19 cellular contexts compared by ENCODE assay signal in genomic region chr3:186125118-186125517, GRCh38. TPM values are rescaled to one million over a fixed set of nuclear protein-coding genes. Genes with fewer than 3 reads are reported as not detected.
A peak's percentile ranks its signal among the peaks of the same experiment; 100 is the strongest.
DNase-seq lines count a peak whose midpoint lies in the region; ATAC-seq lines count a peak whose summit lies in the region.
"Had no signal": no experiment of that assay in that cellular context is flagged by ENCODE, and none has a peak within 500 bp of the region (broad histone marks: within the 10 kb centered on the region; RNA-seq: fewer than 3 reads in every experiment).

No MANE protein-coding gene starts in this region.

- H3K14ac ChIP-seq in mesenchymal stem cell (ENCODE audit: low read length in 2 of 2) (peak overlapping the region in 1 of 2 experiments; percentile 4), neuronal stem cell (ENCODE audit: low read length) (no peak overlapping the region)

- H2BK15ac ChIP-seq in mesenchymal stem cell (ENCODE audit: low read depth, poor library complexity, severe bottlenecking) (no peak overlapping the region), neuronal stem cell (ENCODE audit: low read length) (no peak overlapping the region)

- H3K23ac ChIP-seq in mesenchymal stem cell (ENCODE audit: low read length in 2 of 2), result no peak overlapping the region
- no peak overlapping the region for H3K23ac ChIP-seq in neuronal stem cell (ENCODE audit: low read depth, low read length, poor library complexity)

- H3K27ac ChIP-seq in mesenchymal stem cell (ENCODE audit: low read length, poor library complexity, severe bottlenecking) (peak overlapping the region; percentile 64), neuronal stem cell (replicated peaks; ENCODE audit: low read length) (no peak overlapping the region)
- H3K27ac ChIP-seq: GM23248, KMS-11 had no signal

- H3K9me3 ChIP-seq in mesenchymal stem cell (ENCODE audit: control insufficient read depth, low read length) (no peaks in the 10 kb centered on the region), neuronal stem cell (replicated peaks in 1 of 2; ENCODE audit: control insufficient read depth in 2 of 2, insufficient read depth in 1 of 2, low read depth in 1 of 2, low read length in 2 of 2) (no peaks in the 10 kb centered on the region)
- H3K9me3 ChIP-seq: BE2C had no signal

- H2AFZ ChIP-seq in mesenchymal stem cell (ENCODE audit: low read depth, low read length), result no peak overlapping the region
- no peak overlapping the region for H2AFZ ChIP-seq in neuronal stem cell (ENCODE audit: low read length)
- H2AFZ ChIP-seq: GM23248 had no signal

- no peak overlapping the region for H4K8ac ChIP-seq in mesenchymal stem cell (ENCODE audit: low read length)
- no peak overlapping the region for H4K8ac ChIP-seq in neuronal stem cell (ENCODE audit: low read depth, low read length)

- no peak overlapping the region for H3K4me2 ChIP-seq in mesenchymal stem cell (ENCODE audit: low read length, poor library complexity, severe bottlenecking)
- H3K4me2 ChIP-seq in neuronal stem cell (ENCODE audit: insufficient read depth, low read length, poor library complexity, severe bottlenecking), result no peak overlapping the region
- H3K4me2 ChIP-seq: KMS-11 had no signal

- peaks cover 18% of the 10 kb centered on the region for H3K4me1 ChIP-seq in mesenchymal stem cell (ENCODE audit: control insufficient read depth, insufficient read depth, low read depth, low read length)
- peaks cover 0 to 21% of the 10 kb centered on the region in 2 donors for H3K4me1 ChIP-seq in neuronal stem cell (ENCODE audit: control insufficient read depth in 2 of 2, insufficient read depth in 1 of 2, low read depth in 1 of 2, low read length in 2 of 2)
- H3K4me1 ChIP-seq: BE2C had no signal

- H3K4me3 ChIP-seq in mesenchymal stem cell (ENCODE audit: insufficient read depth in 1 of 2, low read depth in 1 of 2, low read length in 2 of 2) (no peak overlapping the region), neuronal stem cell (ENCODE audit: low read length in 2 of 2) (peak overlapping the region in 1 of 2 donors; percentile 25)
- H3K4me3 ChIP-seq: GM23248 had no signal

- 67% methylated on average over 2 of the region's 2 CpGs for WGBS in mesenchymal stem cell
- whole genome bisulfite sequencing in neuronal stem cell (ENCODE audit: extremely low coverage in 2 of 2, insufficient read length in 2 of 2, insufficient replicate concordance in 1 of 2), 2 donors, result no CpG with 5 or more reads among the region's 2 CpGs

- no peak overlapping the region for H2BK5ac ChIP-seq in mesenchymal stem cell (ENCODE audit: low read depth, low read length, poor library complexity, severe bottlenecking)
- no peak overlapping the region for H2BK5ac ChIP-seq in neuronal stem cell (ENCODE audit: low read length)

- H2BK120ac ChIP-seq in mesenchymal stem cell (ENCODE audit: low read depth, low read length) (no peak overlapping the region), neuronal stem cell (ENCODE audit: low read depth, low read length) (no peak overlapping the region)

- peak; percentile 31 for ATAC-seq in stimulated activated naive CD8-positive, alpha-beta T cell treated with anti-CD3 and anti-CD28 coated beads, Interleukin-15, amount 100 ng/mL, for 72 hours
- no peak for ATAC-seq in stimulated activated naive CD8-positive, alpha-beta T cell treated with anti-CD3 and anti-CD28 coated beads, Interleukin-15, Interleukin-2, amounts not matched to agents 100 U/mL and 50 U/mL, for 24 hours
- no peak for ATAC-seq in esophagus mucosa
- ATAC-seq: HCT116 had no signal

- H3K4me3 Mint-ChIP-seq in stimulated activated naive CD8-positive, alpha-beta T cell treated with anti-CD3 and anti-CD28 coated beads, Interleukin-15, amount 100 ng/mL, for 72 hours, result no peak overlapping the region
- H3K4me3 Mint-ChIP-seq: CD4-positive, alpha-beta T cell had no signal

- H3K18ac ChIP-seq in mesenchymal stem cell (ENCODE audit: low read depth in 1 of 2, low read length in 2 of 2), result no peak overlapping the region
- no peak overlapping the region for H3K18ac ChIP-seq in neuronal stem cell (ENCODE audit: low read length)

- H3K27me3 Mint-ChIP-seq in stimulated activated naive CD8-positive, alpha-beta T cell treated with anti-CD3 and anti-CD28 coated beads, Interleukin-15, amount 100 ng/mL, for 72 hours, result peaks cover 31% of the 10 kb centered on the region

- H3K36me3 ChIP-seq in mesenchymal stem cell (ENCODE audit: control insufficient read depth in 1 of 2, insufficient read depth in 2 of 2, low read depth in 1 of 2, low read length in 2 of 2) (no peaks in the 10 kb centered on the region), neuronal stem cell (replicated peaks in 1 of 2; ENCODE audit: control insufficient read depth in 2 of 2, insufficient read depth in 2 of 2, low read length in 2 of 2) (no peaks in the 10 kb centered on the region)
- H3K36me3 ChIP-seq: BE2C had no signal

- peaks cover under 1 to 14% of the 10 kb centered on the region in 2 experiments for H3K27me3 ChIP-seq in mesenchymal stem cell (ENCODE audit: control insufficient read depth in 1 of 2, insufficient read depth in 1 of 2, low read length in 2 of 2)
- H3K27me3 ChIP-seq in neuronal stem cell (ENCODE audit: control insufficient read depth in 3 of 3, insufficient read depth in 3 of 3, low read depth in 1 of 3, low read length in 3 of 3), result peaks cover 0 to 6% (median 0%) of the 10 kb centered on the region in 3 experiments
- H3K27me3 ChIP-seq: BE2C had no signal

- H3K79me1 ChIP-seq in mesenchymal stem cell (replicated peaks; ENCODE audit: low read length, poor library complexity, severe bottlenecking) (no peaks in the 10 kb centered on the region), neuronal stem cell (ENCODE audit: low read depth, low read length) (no peaks in the 10 kb centered on the region)

- H3K4me1 Mint-ChIP-seq in stimulated activated naive CD8-positive, alpha-beta T cell treated with anti-CD3 and anti-CD28 coated beads, Interleukin-15, amount 100 ng/mL, for 72 hours, result no peaks in the 10 kb centered on the region

- no peaks in the 10 kb centered on the region for H3K9me3 Mint-ChIP-seq in stimulated activated naive CD8-positive, alpha-beta T cell treated with anti-CD3 and anti-CD28 coated beads, Interleukin-15, amount 100 ng/mL, for 72 hours
- H3K9me3 Mint-ChIP-seq: CD4-positive, alpha-beta T cell had no signal

- H3K4ac ChIP-seq in mesenchymal stem cell (ENCODE audit: low read depth in 1 of 2, low read length in 2 of 2) (no peak overlapping the region), neuronal stem cell (ENCODE audit: low read length) (no peak overlapping the region)

- DNase-seq in stimulated activated naive CD8-positive, alpha-beta T cell treated with anti-CD3 and anti-CD28 coated beads, Interleukin-15, amount 100 ng/mL, for 72 hours, result no peak
- DNase-seq in stimulated activated naive CD8-positive, alpha-beta T cell treated with anti-CD3 and anti-CD28 coated beads, Interleukin-15, Interleukin-2, amounts not matched to agents 100 U/mL and 50 U/mL, for 24 hours, result no peak
- DNase-seq in mesenchymal stem cell, result no peak
- DNase-seq in neuronal stem cell (ENCODE audit: low spot score), result no peak
- DNase-seq in NOMO-1 treated with dmso at 0.1 percent for 144 hours (lab: John Stamatoyannopoulos, UW; ENCODE audit: unreplicated experiment), result no peak
- DNase-seq in activated T-cell treated with anti-CD3 and anti-CD28 coated beads for 4 hours, result no peak
- DNase-seq: BE2C; CD4-positive, alpha-beta T cell; GF-D8; GM23248; NCI-H1417 treated with DMSO at 0.1 percent for 48 hours; NCI-H187 treated with DMSO at 0.1 percent for 48 hours; NCI-H2227 treated with DMSO at 0.1 percent for 48 hours; NCI-H524; NCI-H82; RPMI8226 had no signal

- H3K27ac Mint-ChIP-seq in stimulated activated naive CD8-positive, alpha-beta T cell treated with anti-CD3 and anti-CD28 coated beads, Interleukin-15, amount 100 ng/mL, for 72 hours, result no peak overlapping the region
- H3K27ac Mint-ChIP-seq: CD4-positive, alpha-beta T cell had no signal

- H3K9ac ChIP-seq in mesenchymal stem cell (ENCODE audit: low read length), result no peak overlapping the region
- no peak overlapping the region for H3K9ac ChIP-seq in neuronal stem cell (ENCODE audit: low read depth, low read length, poor library complexity)
- H3K9ac ChIP-seq: GM23248, KMS-11 had no signal

- H4K91ac ChIP-seq in mesenchymal stem cell (ENCODE audit: low read length) (peak overlapping the region; percentile 25), neuronal stem cell (ENCODE audit: low read depth, low read length, poor library complexity) (no peak overlapping the region)

- peak overlapping the region; percentile 33 for H2AK5ac ChIP-seq in mesenchymal stem cell (ENCODE audit: low read length, severe bottlenecking)
- H2AK5ac ChIP-seq in neuronal stem cell (ENCODE audit: low read depth, low read length), result no peak overlapping the region

- no peak overlapping the region for H2BK12ac ChIP-seq in mesenchymal stem cell (ENCODE audit: low read length in 2 of 2)
- peak overlapping the region; percentile 51 for H2BK12ac ChIP-seq in neuronal stem cell (ENCODE audit: low read length)

RNA-seq across cellular contexts. Expression of gene ETV5, which starts 16.2 kb away (rescaled TPM):
- polyA plus RNA-seq in mesenchymal stem cell (2013, experiment 1 of 2), result 59.7 TPM
- 58.6 TPM for polyA plus RNA-seq in mesenchymal stem cell (2013, experiment 2 of 2)
- 60.7 TPM for polyA plus RNA-seq in neuronal stem cell (2013, experiment 1 of 2)
- polyA plus RNA-seq in neuronal stem cell (2013, experiment 2 of 2), result 60.9 TPM
- 4.3 TPM for total RNA-seq in esophagus mucosa
- total RNA-seq: CD4-positive, alpha-beta T cell had no signal
